In genomic region chr5:112346411-112347044, GRCh38 we compare ENCODE assay signal across 15 cellular contexts.
DNase-seq lines count a peak whose midpoint lies in the region; ATAC-seq and TF ChIP-seq lines count a peak whose summit lies in the region.
"Had no signal": no experiment of that assay in that cellular context is flagged by ENCODE, and none has a peak within 500 bp of the region (broad histone marks: within the 10 kb centered on the region; RNA-seq: fewer than 3 reads in every experiment).

No MANE protein-coding gene starts in this region.

- H3K36me3 Mint-ChIP-seq in HFFc6 (ENCODE audit: low read depth): no peaks in the 10 kb centered on the region

- no peaks in the 10 kb centered on the region for H3K27me3 Mint-ChIP-seq in HFFc6 (ENCODE audit: insufficient read depth)
- H3K27me3 Mint-ChIP-seq: activated T-helper 17 cell treated with anti-CD3 and anti-CD28 coated beads, Interleukin-2, amount 50 U/mL, for 72 hours had no signal

- H3K27ac Mint-ChIP-seq in HFFc6: no peak overlapping the region
- H3K27ac Mint-ChIP-seq: activated CD4-positive, alpha-beta T cell treated with anti-CD3 and anti-CD28 coated beads, Interleukin-2, amount 10 ng/mL, durations not matched to agents 7 days and 5 days; activated T-helper 17 cell treated with anti-CD3 and anti-CD28 coated beads, Interleukin-2, amount 50 U/mL, for 72 hours had no signal

- H3K4me1 Mint-ChIP-seq in HFFc6 (ENCODE audit: low read depth): no peaks in the 10 kb centered on the region
- H3K4me1 Mint-ChIP-seq: activated CD4-positive, alpha-beta T cell treated with anti-CD3 and anti-CD28 coated beads, Interleukin-2, amount 10 ng/mL, durations not matched to agents 7 days and 5 days; activated T-helper 17 cell treated with anti-CD3 and anti-CD28 coated beads, Interleukin-2, amount 50 U/mL, for 72 hours had no signal

- DNase-seq in GM03348 (ENCODE audit: low spot score): no peak
- no peak for DNase-seq in HFFc6
- DNase-seq in dermis blood vessel endothelial cell: no peak
- no peak for DNase-seq in D341Med (ENCODE audit: low spot score)
- DNase-seq: activated CD4-positive, alpha-beta T cell treated with anti-CD3 and anti-CD28 coated beads, Interleukin-2, amount 10 ng/mL, durations not matched to agents 7 days and 5 days; mesendoderm; NCI-H1417; NCI-H510A; occipital lobe; small intestine; T-helper 1 cell had no signal

- ATAC-seq in GM19035 (IDR thresholded peaks at IDR 0.05; ENCODE audit: unreplicated experiment) (peak; percentile 80), GM21825 (IDR thresholded peaks at IDR 0.05; ENCODE audit: unreplicated experiment) (peak; percentile 49), HG03280 (IDR thresholded peaks at IDR 0.05; ENCODE audit: unreplicated experiment) (peak; percentile 67)
- ATAC-seq: activated T-helper 17 cell treated with anti-CD3 and anti-CD28 coated beads, Interleukin-2, amount 50 U/mL, for 72 hours had no signal

- H3K9me3 Mint-ChIP-seq in HFFc6: no peaks in the 10 kb centered on the region
- H3K9me3 Mint-ChIP-seq: activated CD4-positive, alpha-beta T cell treated with anti-CD3 and anti-CD28 coated beads, Interleukin-2, amount 10 ng/mL, durations not matched to agents 7 days and 5 days; activated T-helper 17 cell treated with anti-CD3 and anti-CD28 coated beads, Interleukin-2, amount 50 U/mL, for 72 hours had no signal

- no peak for TF ChIP-seq CTCF in HFFc6 (IDR thresholded peaks at IDR 0.05)

- H3K4me3 Mint-ChIP-seq in HFFc6: no peak overlapping the region
- H3K4me3 Mint-ChIP-seq: activated CD4-positive, alpha-beta T cell treated with anti-CD3 and anti-CD28 coated beads, Interleukin-2, amount 10 ng/mL, durations not matched to agents 7 days and 5 days; activated T-helper 17 cell treated with anti-CD3 and anti-CD28 coated beads, Interleukin-2, amount 50 U/mL, for 72 hours had no signal
